ENCODE assay signal across 16 cellular contexts in the genomic region with DNA sequence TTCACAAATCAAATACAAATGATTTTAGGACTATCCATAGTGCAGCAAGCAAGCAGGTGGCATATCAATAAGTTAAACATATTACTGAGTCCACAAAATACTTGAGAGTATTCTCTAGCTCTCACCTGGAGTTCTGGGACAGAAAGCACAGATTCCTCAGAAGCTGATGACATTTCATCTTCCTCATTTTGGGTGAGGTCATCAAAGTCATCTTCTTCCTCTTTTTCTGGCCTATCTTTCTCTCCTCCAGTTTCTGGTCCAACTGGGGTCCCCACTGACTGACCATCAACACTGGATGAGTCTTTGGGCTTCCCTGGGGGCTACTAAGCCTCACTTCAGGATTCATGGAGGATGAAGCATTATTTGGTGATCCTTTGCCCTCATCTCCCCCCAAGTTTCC.
"Had no signal": no experiment of that assay in that cellular context is flagged by ENCODE, and none has a peak within 500 bp of the region (broad histone marks: within the 10 kb centered on the region; RNA-seq: fewer than 3 reads in every experiment).

No MANE protein-coding gene starts in this region.

- H3K27ac Mint-ChIP-seq: activated CD8-positive, alpha-beta T cell treated with anti-CD3 and anti-CD28 coated beads for 36 hours; activated T-cell treated with anti-CD3 and anti-CD28 coated beads, Interleukin-2, amount 50 U/mL, for 72 hours; naive thymus-derived CD4-positive, alpha-beta T cell; stimulated activated memory B cell treated with anti-CD40 and anti-IgM and Interleukin-4, amounts not matched to agents 10 μg/mL and 1 μg/mL and 100 μg/mL, for 72 hours had no signal

- H3K9me3 ChIP-seq: colonic mucosa, transverse colon had no signal

- H3K36me3 ChIP-seq: cardiac muscle cell, colonic mucosa, transverse colon had no signal

- H3K9me3 Mint-ChIP-seq: activated CD8-positive, alpha-beta T cell treated with anti-CD3 and anti-CD28 coated beads for 36 hours; activated T-cell treated with anti-CD3 and anti-CD28 coated beads, Interleukin-2, amount 50 U/mL, for 72 hours; naive thymus-derived CD4-positive, alpha-beta T cell had no signal

- DNase-seq: activated CD4-positive, alpha-beta T cell treated with anti-CD3 and anti-CD28 coated beads for 4 hours; activated CD8-positive, alpha-beta memory T cell treated with anti-CD3 and anti-CD28 coated beads, Interleukin-2, amount 50 U/mL, for 4 hours; activated CD8-positive, alpha-beta T cell treated with anti-CD3 and anti-CD28 coated beads for 36 hours; activated naive CD4-positive, alpha-beta T cell; activated T-cell treated with anti-CD3 and anti-CD28 coated beads, Interleukin-2, amount 50 U/mL, for 72 hours; colonic mucosa; effector CD8-positive, alpha-beta T cell; foreskin melanocyte; head of caudate nucleus; left colon; naive thymus-derived CD4-positive, alpha-beta T cell; T-helper 9 cell; transverse colon had no signal

- H3K36me3 Mint-ChIP-seq: stimulated activated memory B cell treated with anti-CD40 and anti-IgM and Interleukin-4, amounts not matched to agents 10 μg/mL and 1 μg/mL and 100 μg/mL, for 72 hours had no signal

- ATAC-seq: activated CD8-positive, alpha-beta T cell treated with anti-CD3 and anti-CD28 coated beads for 36 hours; activated T-cell treated with anti-CD3 and anti-CD28 coated beads, Interleukin-2, amount 50 U/mL, for 72 hours; left colon; naive thymus-derived CD4-positive, alpha-beta T cell; stimulated activated memory B cell treated with anti-CD40 and anti-IgM and Interleukin-4, amounts not matched to agents 10 μg/mL and 1 μg/mL and 100 μg/mL, for 72 hours had no signal

- H3K4me3 ChIP-seq: cardiac muscle cell, colonic mucosa, lung, transverse colon had no signal

- H3K27me3 ChIP-seq: cardiac muscle cell, colonic mucosa, transverse colon had no signal

- H3K4me3 Mint-ChIP-seq: activated CD8-positive, alpha-beta T cell treated with anti-CD3 and anti-CD28 coated beads for 36 hours; activated T-cell treated with anti-CD3 and anti-CD28 coated beads, Interleukin-2, amount 50 U/mL, for 72 hours; naive thymus-derived CD4-positive, alpha-beta T cell; stimulated activated memory B cell treated with anti-CD40 and anti-IgM and Interleukin-4, amounts not matched to agents 10 μg/mL and 1 μg/mL and 100 μg/mL, for 72 hours had no signal

- H3K27me3 Mint-ChIP-seq: stimulated activated memory B cell treated with anti-CD40 and anti-IgM and Interleukin-4, amounts not matched to agents 10 μg/mL and 1 μg/mL and 100 μg/mL, for 72 hours had no signal

- H3K27ac ChIP-seq: cardiac muscle cell, colonic mucosa, transverse colon had no signal

- H3K4me1 ChIP-seq: colonic mucosa had no signal
